Comparison of ENCODE assay signal across 1 cellular context in the genomic region with DNA sequence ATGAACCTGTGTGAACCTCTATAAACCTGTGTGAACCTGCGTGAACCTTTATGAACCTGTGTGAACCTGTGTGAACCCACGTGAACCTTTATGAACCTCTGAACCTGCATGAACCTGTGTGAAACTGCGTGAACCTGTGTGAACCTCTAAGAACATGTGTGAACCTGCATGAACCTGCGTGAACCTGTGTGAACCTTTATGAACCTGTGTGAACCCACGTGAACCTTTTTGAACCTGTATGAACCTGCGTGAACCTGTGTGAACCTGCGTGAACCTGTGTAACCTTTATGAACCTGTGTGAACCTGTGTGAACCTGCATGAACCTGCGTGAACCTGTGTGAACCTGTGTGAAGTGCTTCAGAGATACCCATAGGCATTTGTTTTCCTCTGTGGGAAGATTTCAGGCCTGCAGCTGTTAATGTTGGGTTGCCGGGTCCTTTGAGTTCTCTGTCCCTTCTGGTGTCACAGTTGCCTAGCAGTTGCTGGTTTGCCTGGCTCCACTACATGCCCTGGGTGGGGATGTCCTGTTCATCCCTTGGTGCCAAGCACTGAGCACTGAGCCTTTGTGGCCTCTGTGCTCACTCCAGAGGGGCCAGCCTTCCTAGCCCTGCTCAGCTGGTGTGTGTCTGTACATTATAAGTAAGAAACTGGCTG.
TF ChIP-seq lines count a peak whose summit lies in the region.

No MANE protein-coding gene starts in this region.

TF ChIP-seq in GM23338, 12 proteins besides CTCF, POLR2A, EP300 and RAD21 (continued from another document):
- TF ChIP-seq, protein P1, sequence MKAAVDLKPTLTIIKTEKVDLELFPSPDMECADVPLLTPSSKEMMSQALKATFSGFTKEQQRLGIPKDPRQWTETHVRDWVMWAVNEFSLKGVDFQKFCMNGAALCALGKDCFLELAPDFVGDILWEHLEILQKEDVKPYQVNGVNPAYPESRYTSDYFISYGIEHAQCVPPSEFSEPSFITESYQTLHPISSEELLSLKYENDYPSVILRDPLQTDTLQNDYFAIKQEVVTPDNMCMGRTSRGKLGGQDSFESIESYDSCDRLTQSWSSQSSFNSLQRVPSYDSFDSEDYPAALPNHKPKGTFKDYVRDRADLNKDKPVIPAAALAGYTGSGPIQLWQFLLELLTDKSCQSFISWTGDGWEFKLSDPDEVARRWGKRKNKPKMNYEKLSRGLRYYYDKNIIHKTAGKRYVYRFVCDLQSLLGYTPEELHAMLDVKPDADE (IDR thresholded peaks at IDR 0.05): no peak
- no peak for TF ChIP-seq JUNB (IDR thresholded peaks at IDR 0.05; ENCODE audit: unreplicated experiment)
- TF ChIP-seq CREB1 (CRISPR knock-in tag; IDR thresholded peaks at IDR 0.05; ENCODE audit: low read depth): no peak
- no peak for TF ChIP-seq EZH2 (IDR thresholded peaks at IDR 0.05; ENCODE audit: low read depth, unreplicated experiment)
